14 cellular contexts compared by ENCODE assay signal in genomic region chr1:1872329-1872994, GRCh38. TPM values are rescaled to one million over a fixed set of nuclear protein-coding genes. Genes with fewer than 3 reads are reported as not detected.
DNase-seq lines count a peak whose midpoint lies in the region; ATAC-seq and TF ChIP-seq lines count a peak whose summit lies in the region.
"Had no signal": no experiment of that assay in that cellular context is flagged by ENCODE, and none has a peak within 500 bp of the region (broad histone marks: within the 10 kb centered on the region; RNA-seq: fewer than 3 reads in every experiment).

No MANE protein-coding gene starts in this region.

- POLR2A ChIA-PET in RWPE1 (lab: Yijun Ruan, JAX; ENCODE audit: low non-redundant PET): no interaction called here

- no peaks in the 10 kb centered on the region for H3K27me3 Mint-ChIP-seq in activated T-cell treated with anti-CD3 and anti-CD28 coated beads, Interleukin-2, amount 50 U/mL, for 72 hours (ENCODE audit: low read depth)
- peaks cover 8% of the 10 kb centered on the region for H3K27me3 Mint-ChIP-seq in endothelial cell (ENCODE audit: unreplicated experiment)
- H3K27me3 Mint-ChIP-seq in progenitor cell of endocrine pancreas: no peaks in the 10 kb centered on the region

- no peak overlapping the region for H3K4me3 Mint-ChIP-seq in activated T-cell treated with anti-CD3 and anti-CD28 coated beads, Interleukin-2, amount 50 U/mL, for 72 hours
- peak overlapping the region; percentile 12 for H3K4me3 Mint-ChIP-seq in endothelial cell (ENCODE audit: unreplicated experiment)
- no peak overlapping the region for H3K4me3 Mint-ChIP-seq in progenitor cell of endocrine pancreas (ENCODE audit: low read depth)

- ATAC-seq in activated T-cell treated with anti-CD3 and anti-CD28 coated beads, Interleukin-2, amount 50 U/mL, for 72 hours (replicated peaks in 1 of 2): no peak

- peak overlapping the region; percentile 16; the same call in 1 of the 2 replicates for H3K27ac ChIP-seq in RWPE1
- H3K27ac ChIP-seq: coronary artery, sigmoid colon had no signal

- H3K4me1 Mint-ChIP-seq in activated T-cell treated with anti-CD3 and anti-CD28 coated beads, Interleukin-2, amount 50 U/mL, for 72 hours (ENCODE audit: low read depth): peaks cover 69% of the 10 kb centered on the region
- peaks cover 39% of the 10 kb centered on the region for H3K4me1 Mint-ChIP-seq in endothelial cell (ENCODE audit: unreplicated experiment)
- peaks cover 9% of the 10 kb centered on the region for H3K4me1 Mint-ChIP-seq in progenitor cell of endocrine pancreas (ENCODE audit: low read depth)

- H3K36me3 Mint-ChIP-seq in activated T-cell treated with anti-CD3 and anti-CD28 coated beads, Interleukin-2, amount 50 U/mL, for 72 hours (ENCODE audit: insufficient read depth in 2 of 2): peaks cover 10 to 42% of the 10 kb centered on the region in 2 donors
- H3K36me3 Mint-ChIP-seq in endothelial cell (ENCODE audit: low read depth, unreplicated experiment) (peaks cover 34% of the 10 kb centered on the region), progenitor cell of endocrine pancreas (ENCODE audit: insufficient read depth) (peaks cover 28% of the 10 kb centered on the region)

- H3K9me3 Mint-ChIP-seq in activated T-cell treated with anti-CD3 and anti-CD28 coated beads, Interleukin-2, amount 50 U/mL, for 72 hours: no peaks in the 10 kb centered on the region
- H3K9me3 Mint-ChIP-seq in endothelial cell (ENCODE audit: unreplicated experiment): no peaks in the 10 kb centered on the region
- H3K9me3 Mint-ChIP-seq in progenitor cell of endocrine pancreas (ENCODE audit: low read depth): no peaks in the 10 kb centered on the region

- H3K27ac Mint-ChIP-seq in activated T-cell treated with anti-CD3 and anti-CD28 coated beads, Interleukin-2, amount 50 U/mL, for 72 hours: peak overlapping the region; percentile 18
- H3K27ac Mint-ChIP-seq in endothelial cell (ENCODE audit: unreplicated experiment): peak overlapping the region; percentile 6
- H3K27ac Mint-ChIP-seq in progenitor cell of endocrine pancreas: peak overlapping the region; percentile 74

- TF ChIP-seq CTCF in RWPE1 (conservative IDR thresholded peaks at IDR 0.05; ENCODE audit: low read depth) (no peak), endothelial cell (IDR thresholded peaks at IDR 0.05; ENCODE audit: unreplicated experiment) (no peak), progenitor cell of endocrine pancreas (IDR thresholded peaks at IDR 0.05; ENCODE audit: unreplicated experiment) (no peak)

- CTCF ChIA-PET in RWPE1 (lab: Yijun Ruan, JAX): interaction anchor here (0.6 kb wide), 1 partner anchor 1056 kb away, joined by 5 read pairs; no protein-coding TSS in a partner anchor

- no peak for DNase-seq in activated T-cell treated with anti-CD3 and anti-CD28 coated beads, Interleukin-2, amount 50 U/mL, for 72 hours
- DNase-seq in activated T-cell treated with anti-CD3 and anti-CD28 coated beads, Interleukin-2, amount 50 U/mL, for 48 hours: no peak
- DNase-seq in RWPE1 (ENCODE audit: low spot score) (no peak), endothelial cell (ENCODE audit: low spot score) (no peak), progenitor cell of endocrine pancreas (ENCODE audit: low spot score, unreplicated experiment) (no peak), SKM-1 treated with dmso at 0.1 percent for 144 hours (lab: John Stamatoyannopoulos, UW; ENCODE audit: unreplicated experiment) (no peak), NCI-H510A (lab: John Stamatoyannopoulos, UW) (no peak), hypothalamus (lab: John Stamatoyannopoulos, UW) (no peak)
- DNase-seq: NCI-H1092; NCI-H226; sigmoid colon; SK-N-SH; stimulated activated naive CD4-positive, alpha-beta T cell treated with Interleukin-2 at 50 U/mL for 16 hours had no signal

RNA-seq across cellular contexts. Expression of gene GNB1, which starts 18.4 kb away (rescaled TPM):
- 100 to 1,000 TPM; 350 to 418 TPM for total RNA-seq in activated T-cell treated with anti-CD3 and anti-CD28 coated beads, Interleukin-2, amount 50 U/mL, for 72 hours
- total RNA-seq in endothelial cell (ENCODE audit: unreplicated experiment) (427 TPM), progenitor cell of endocrine pancreas (327 TPM in 2 replicates)

RNA-seq across cellular contexts. Expression of gene CALML6, which starts 42.6 kb away (rescaled TPM):
- 1 to 10 TPM; 1.8 TPM for total RNA-seq in activated T-cell treated with anti-CD3 and anti-CD28 coated beads, Interleukin-2, amount 50 U/mL, for 72 hours
- total RNA-seq in endothelial cell (ENCODE audit: unreplicated experiment): 0.64 TPM
- 1.1 and 1.5 TPM in 2 replicates for total RNA-seq in progenitor cell of endocrine pancreas

RNA-seq across cellular contexts. Expression of gene TMEM52, which starts 46.6 kb away (rescaled TPM):
- total RNA-seq in activated T-cell treated with anti-CD3 and anti-CD28 coated beads, Interleukin-2, amount 50 U/mL, for 72 hours: 1 to 10 TPM in 1 of 2 donors, under 1 TPM in 1; 0.88 to 1.0 TPM
- total RNA-seq in endothelial cell (ENCODE audit: unreplicated experiment) (0.92 TPM), progenitor cell of endocrine pancreas (1.8 and 1.9 TPM in 2 replicates)

Comparison
In these comparisons a context has a peak if more than half of its experiments do, and no peak if none do; other contexts are left out.
1. H3K27ac Mint-ChIP-seq: peak in every context shown above with its lines; median percentile 74 in progenitor cell of endocrine pancreas; 18 in activated T-cell treated with anti-CD3 and anti-CD28 coated beads, Interleukin-2, amount 50 U/mL, for 72 hours; 6 in endothelial cell.